27 cellular contexts compared by ENCODE assay signal in genomic region chr2:120189189-120189588, GRCh38.
"Had no signal": no experiment of that assay in that cellular context is flagged by ENCODE, and none has a peak within 500 bp of the region (broad histone marks: within the 10 kb centered on the region; RNA-seq: fewer than 3 reads in every experiment).

No MANE protein-coding gene starts in this region.

- H3K4me3 ChIP-seq: adrenal gland, body of pancreas, coronary artery, dorsolateral prefrontal cortex, esophagus squamous epithelium had no signal

- H3K36me3 ChIP-seq: adrenal gland, esophagus squamous epithelium had no signal

- H3K27me3 ChIP-seq: adrenal gland, body of pancreas, dorsolateral prefrontal cortex, esophagus squamous epithelium had no signal

- DNase-seq: activated CD4-positive, alpha-beta T cell treated with anti-CD3 and anti-CD28 coated beads for 4 hours; activated CD4-positive, alpha-beta T cell treated with anti-CD3 and anti-CD28 coated beads, Interleukin-2, amount 50 U/mL, for 1 hour; activated CD4-positive, alpha-beta T cell treated with anti-CD3 and anti-CD28 coated beads, Interleukin-2, amount 50 U/mL, for 48 hours; activated CD4-positive, CD25-positive, alpha-beta regulatory T cell; activated CD4-positive, CD25-positive, alpha-beta regulatory T cell treated with anti-CD3 and anti-CD28 coated beads, Interleukin-2, amount 50 U/mL, for 72 hours; activated CD8-positive, alpha-beta memory T cell treated with anti-CD3 and anti-CD28 coated beads for 24 hours; activated CD8-positive, alpha-beta T cell treated with anti-CD3 and anti-CD28 coated beads for 36 hours; activated effector memory CD4-positive, alpha-beta T cell treated with Interleukin-2 at 50 U/mL for 16 hours; activated gamma-delta T cell treated with Interleukin-2 at 50 U/mL for 16 hours; activated naive CD4-positive, alpha-beta T cell treated with Interleukin-2 at 50 U/mL for 16 hours; activated naive CD8-positive, alpha-beta T cell treated with anti-CD3 and anti-CD28 coated beads for 36 hours; activated naive CD8-positive, alpha-beta T cell treated with anti-CD3 and anti-CD28 coated beads, Interleukin-2, amount 50 U/mL, for 24 hours; activated T-cell treated with anti-CD3 and anti-CD28 coated beads, Interleukin-2, amount 50 U/mL, for 4 hours; adrenal gland; amygdala; aorta; body of pancreas; dorsolateral prefrontal cortex; effector memory CD4-positive, alpha-beta T cell; endodermal cell; erythroblast; esophagus squamous epithelium; foreskin melanocyte; head of caudate nucleus; T-helper 2 cell had no signal

- H3K9me3 ChIP-seq: adrenal gland, body of pancreas had no signal

- H3K27ac ChIP-seq: adrenal gland, body of pancreas, coronary artery, dorsolateral prefrontal cortex, esophagus squamous epithelium had no signal

- H3K4me1 ChIP-seq: adrenal gland, body of pancreas had no signal

- ATAC-seq: activated CD8-positive, alpha-beta T cell treated with anti-CD3 and anti-CD28 coated beads for 36 hours; activated naive CD8-positive, alpha-beta T cell treated with anti-CD3 and anti-CD28 coated beads, Interleukin-2, amount 50 U/mL, for 24 hours; activated T-cell treated with anti-CD3 and anti-CD28 coated beads, Interleukin-2, amount 50 U/mL, for 4 hours; activated T-helper 17 cell treated with anti-CD3 and anti-CD28 coated beads, Interleukin-2, amount 50 U/mL, for 72 hours; body of pancreas had no signal
